ENCODE assay signal across 1 cellular context in genomic region chr6:166627875-166628849, GRCh38.
TF ChIP-seq lines count a peak whose summit lies in the region.

No MANE protein-coding gene starts in this region.

TF ChIP-seq in SK-N-SH, 30 proteins besides CTCF, POLR2A, EP300 and RAD21 (continued from another document):
- 0 out of 2 replicates have a peak, but pooled peaks have one; percentile 16 for TF ChIP-seq MAX (IDR thresholded peaks at IDR 0.05; ENCODE audit: low read depth)
- no peak for TF ChIP-seq PBX3 (IDR thresholded peaks at IDR 0.05)
- no peak for TF ChIP-seq RFX5 (IDR thresholded peaks at IDR 0.05; ENCODE audit: low read length)
- no peak for TF ChIP-seq IRF3 (IDR thresholded peaks at IDR 0.05; ENCODE audit: low read depth, low read length)
- TF ChIP-seq MXI1 (IDR thresholded peaks at IDR 0.05; ENCODE audit: low read depth, low read length) = peak; percentile 4; the same call in 1 of the 2 replicates
- TF ChIP-seq TEAD4 (IDR thresholded peaks at IDR 0.05; ENCODE audit: borderline replicate concordance, insufficient read depth) = 0 out of 2 replicates have a peak, but pooled peaks have one; percentile 50
- no peak for TF ChIP-seq USF1 (IDR thresholded peaks at IDR 0.05; ENCODE audit: borderline replicate concordance, low read depth)
- TF ChIP-seq ZBTB33 (IDR thresholded peaks at IDR 0.05; ENCODE audit: borderline replicate concordance, low read depth) = no peak
- TF ChIP-seq USF2 (IDR thresholded peaks at IDR 0.05; ENCODE audit: borderline replicate concordance, low read depth, low read length) = no peak
- peak; percentile 22; the same call in 1 of the 2 replicates for TF ChIP-seq NFIC (IDR thresholded peaks at IDR 0.05; ENCODE audit: borderline replicate concordance)
- TF ChIP-seq FOXJ3 (CRISPR knock-in tag; IDR thresholded peaks at IDR 0.05) = no peak
- TF ChIP-seq RXRA (IDR thresholded peaks at IDR 0.05; ENCODE audit: borderline replicate concordance, low read depth) = no peak
- TF ChIP-seq SMC3 (IDR thresholded peaks at IDR 0.05; ENCODE audit: low read depth, low read length) = no peak
- TF ChIP-seq EZH2phosphoT487 (IDR thresholded peaks at IDR 0.05; ENCODE audit: borderline replicate concordance, low read depth) = no peak
- no peak for TF ChIP-seq TCF12 (IDR thresholded peaks at IDR 0.05)
- TF ChIP-seq CHD2 (IDR thresholded peaks at IDR 0.05; ENCODE audit: low read length, partially characterized antibody) = no peak
- TF ChIP-seq ELF1 (IDR thresholded peaks at IDR 0.05) = no peak
